ENCODE assay signal across 8 cellular contexts in the genomic region with DNA sequence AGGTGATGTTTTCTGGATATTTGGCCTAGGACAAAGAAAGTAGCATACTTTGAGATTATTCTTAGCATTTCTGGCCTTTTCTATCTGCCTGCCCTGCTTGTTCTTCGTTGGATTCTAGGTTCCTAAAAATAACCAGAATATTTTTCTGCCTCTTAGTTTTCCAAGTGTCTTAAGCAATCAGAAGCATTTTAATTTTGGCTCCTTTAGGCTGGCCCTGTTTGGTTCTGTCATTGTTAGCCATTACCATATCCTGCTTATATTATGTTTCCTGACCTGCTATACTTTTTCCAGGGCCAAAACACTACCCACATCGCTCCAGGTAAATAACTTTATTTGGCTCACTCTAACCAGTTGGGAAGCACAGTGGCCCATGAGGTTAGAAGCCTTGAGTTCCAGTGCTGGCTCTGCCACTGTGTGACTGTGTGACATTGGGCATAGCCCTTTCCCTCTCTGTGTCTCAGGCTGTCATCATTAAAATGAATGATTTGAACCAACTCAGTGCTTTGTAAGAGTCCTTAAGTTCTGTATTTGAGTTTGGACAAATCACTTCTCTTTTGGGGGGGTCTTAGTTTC.
DNase-seq lines count a peak whose midpoint lies in the region; ATAC-seq and TF ChIP-seq lines count a peak whose summit lies in the region.

No MANE protein-coding gene starts in this region.

- no peak overlapping the region for H3K23ac ChIP-seq in trophoblast cell (ENCODE audit: low read length)

- no peaks in the 10 kb centered on the region for H3K9me3 ChIP-seq in DND-41 (ENCODE audit: insufficient read depth, low read length, severe bottlenecking)
- no peaks in the 10 kb centered on the region for H3K9me3 ChIP-seq in Loucy (ENCODE audit: insufficient read depth, low read depth, low read length)
- H3K9me3 ChIP-seq in psoas muscle = no peaks in the 10 kb centered on the region
- no peaks in the 10 kb centered on the region for H3K9me3 ChIP-seq in trophoblast cell (ENCODE audit: insufficient read depth, low read depth, low read length)

- H3K9me3 Mint-ChIP-seq in endothelial cell (ENCODE audit: unreplicated experiment) = no peaks in the 10 kb centered on the region

- intact Hi-C loops in psoas muscle (cut with DNase I) = loop anchor here (5.0 kb wide), 2 partner anchors 89 to 96 kb away; a partner anchor contains a TSS

- no peaks in the 10 kb centered on the region for H3K27me3 Mint-ChIP-seq in endothelial cell (ENCODE audit: unreplicated experiment)

- no peak overlapping the region for H2BK12ac ChIP-seq in trophoblast cell (ENCODE audit: low read length)

- no peak overlapping the region for H4K91ac ChIP-seq in trophoblast cell (ENCODE audit: low read depth, low read length)

- H3K4ac ChIP-seq in trophoblast cell (ENCODE audit: low read depth, low read length) = no peak overlapping the region

- peak overlapping the region; percentile 57 for H3K9ac ChIP-seq in DND-41 (ENCODE audit: low read depth, low read length)
- peak overlapping the region; percentile 76 for H3K9ac ChIP-seq in Loucy (ENCODE audit: low read depth, low read length, poor library complexity, severe bottlenecking)
- H3K9ac ChIP-seq in trophoblast cell (ENCODE audit: low read length) = no peak overlapping the region

- H3K4me3 ChIP-seq in DND-41 (ENCODE audit: low read depth in 1 of 2, low read length in 2 of 2) = peak overlapping the region in 1 of 2 experiments; percentile 32; a peak in 2 of 4 replicates
- H3K4me3 ChIP-seq in Loucy (ENCODE audit: low read length, poor library complexity, severe bottlenecking) = peak overlapping the region; percentile 68
- no peak overlapping the region for H3K4me3 ChIP-seq in psoas muscle
- H3K4me3 ChIP-seq in trophoblast cell (ENCODE audit: low read depth, low read length) = no peak overlapping the region

- DNase-seq in DND-41 = peak; percentile 46
- DNase-seq in endothelial cell (ENCODE audit: low spot score) = no peak
- no peak for DNase-seq in psoas muscle
- DNase-seq in trophoblast cell = no peak
- no peak for DNase-seq in cerebellum (ENCODE audit: low spot score)
- DNase-seq in Ammon's horn (ENCODE audit: low spot score) = no peak
- DNase-seq in stimulated activated CD4-positive, alpha-beta T cell treated with anti-CD3 and anti-CD28 coated beads, Interleukin-12 subunit alpha, Interleukin-12 subunit beta, amount 100 ng/mL, for 4 hours = no peak

- no peak overlapping the region for H3K14ac ChIP-seq in trophoblast cell (ENCODE audit: low read length)

- ATAC-seq in DND-41 (ENCODE audit: insufficient read depth, low read depth) (peak; percentile 32; the same call in 2 of the 3 replicates), psoas muscle (peak in 3 of 4 donors; percentile 24 to 36 (median 34))

- no peak overlapping the region for H2BK5ac ChIP-seq in trophoblast cell (ENCODE audit: low read depth, low read length, poor library complexity)

- H3K4me3 Mint-ChIP-seq in endothelial cell (ENCODE audit: unreplicated experiment) = no peak overlapping the region

- H3K18ac ChIP-seq in trophoblast cell (ENCODE audit: low read length) = no peak overlapping the region

- H4K8ac ChIP-seq in trophoblast cell (ENCODE audit: low read depth, low read length) = no peak overlapping the region

- H3K27me3 ChIP-seq in DND-41 (ENCODE audit: insufficient read depth, low read length, poor library complexity) (no peaks in the 10 kb centered on the region), Loucy (ENCODE audit: insufficient read depth, low read length, poor library complexity, severe bottlenecking) (no peaks in the 10 kb centered on the region), psoas muscle (ENCODE audit: insufficient read depth in 3 of 3, low read length in 2 of 3) (no peaks in the 10 kb centered on the region), trophoblast cell (ENCODE audit: insufficient read depth, low read length) (no peaks in the 10 kb centered on the region)

- peaks cover 42% of the 10 kb centered on the region for H3F3A ChIP-seq in Loucy (ENCODE audit: low read depth)

- H3K4me2 ChIP-seq in DND-41 (ENCODE audit: insufficient read depth, low read length) (peak overlapping the region; percentile 58), Loucy (ENCODE audit: low read depth, low read length, poor library complexity, severe bottlenecking) (peak overlapping the region; percentile 82), trophoblast cell (ENCODE audit: low read length) (no peak overlapping the region)

- H3K36me3 ChIP-seq in DND-41 (ENCODE audit: insufficient read depth, low read length) (0 out of 2 replicates have a peak, but pooled peaks cover 3% of the 10 kb centered on the region), Loucy (ENCODE audit: insufficient read depth, low read length) (no peaks in the 10 kb centered on the region), psoas muscle (ENCODE audit: insufficient read depth in 1 of 2, low read depth in 1 of 2) (no peaks in the 10 kb centered on the region), trophoblast cell (ENCODE audit: control insufficient read depth in 1 of 2, insufficient read depth in 2 of 2, low read length in 2 of 2) (no peaks in the 10 kb centered on the region)

- no peak overlapping the region for H2AK5ac ChIP-seq in trophoblast cell (ENCODE audit: low read length)

- H3K36me3 Mint-ChIP-seq in endothelial cell (ENCODE audit: low read depth, unreplicated experiment) = no peaks in the 10 kb centered on the region

- H2BK120ac ChIP-seq in trophoblast cell (ENCODE audit: insufficient read depth, low read length, poor library complexity) = no peak overlapping the region

- no peaks in the 10 kb centered on the region for H3K9me2 ChIP-seq in Loucy (replicated peaks; ENCODE audit: low read depth, low read length)

- H3K27ac ChIP-seq in DND-41 (ENCODE audit: low read length) = peak overlapping the region; percentile 97
- peak overlapping the region; percentile 79 for H3K27ac ChIP-seq in psoas muscle
- no peak overlapping the region for H3K27ac ChIP-seq in trophoblast cell (ENCODE audit: low read depth, low read length)

- H3K79me1 ChIP-seq in trophoblast cell (ENCODE audit: low read length) = no peaks in the 10 kb centered on the region

- peak overlapping the region; percentile 72 for H3K27ac Mint-ChIP-seq in endothelial cell (ENCODE audit: unreplicated experiment)

- TF ChIP-seq CTCF in DND-41 (IDR thresholded peaks at IDR 0.05; ENCODE audit: borderline replicate concordance, extremely low read depth, low read length, poor library complexity, severe bottlenecking) = no peak
- TF ChIP-seq CTCF in Loucy (conservative IDR thresholded peaks at IDR 0.05; ENCODE audit: low read length) = no peak
- no peak for TF ChIP-seq CTCF in endothelial cell (IDR thresholded peaks at IDR 0.05; ENCODE audit: unreplicated experiment)
- no peak for TF ChIP-seq CTCF in psoas muscle (IDR thresholded peaks at IDR 0.05)

- H3K79me2 ChIP-seq in DND-41 (ENCODE audit: insufficient read depth, low read length) (peaks cover 74% of the 10 kb centered on the region), Loucy (ENCODE audit: insufficient read depth, low read length) (peaks cover 69% of the 10 kb centered on the region), trophoblast cell (ENCODE audit: control insufficient read depth, insufficient read depth, low read length, poor library complexity) (no peaks in the 10 kb centered on the region)

- 12 to 17% (median 12%) methylated on average over 2 of the region's 2 CpGs for WGBS in psoas muscle, 3 donors
- no CpG with 5 or more reads among the region's 2 CpGs for WGBS in trophoblast cell (ENCODE audit: extremely low coverage, insufficient coverage, insufficient read length)

- H3K4me1 Mint-ChIP-seq in endothelial cell (ENCODE audit: unreplicated experiment) = peaks cover 23% of the 10 kb centered on the region

- H4K20me1 ChIP-seq in DND-41 (ENCODE audit: insufficient read depth, low read length) (no peaks in the 10 kb centered on the region), Loucy (ENCODE audit: insufficient read depth, low read length, poor library complexity, severe bottlenecking) (peaks cover 3% of the 10 kb centered on the region)

- no peak overlapping the region for H4K12ac ChIP-seq in trophoblast cell (ENCODE audit: low read depth, low read length)

- H3K4me1 ChIP-seq in DND-41 (ENCODE audit: insufficient read depth, low read length) (peaks cover 97% of the 10 kb centered on the region), Loucy (ENCODE audit: insufficient read depth, low read length, poor library complexity, severe bottlenecking) (peaks cover 94% of the 10 kb centered on the region), psoas muscle (peaks cover 82% of the 10 kb centered on the region), trophoblast cell (ENCODE audit: control insufficient read depth in 1 of 2, insufficient read depth in 2 of 2, low read length in 2 of 2) (peaks cover 6 to 8% of the 10 kb centered on the region in 2 experiments)

- H2AFZ ChIP-seq in DND-41 (ENCODE audit: low read depth, low read length) = no peak overlapping the region; the same call in 1 of the 2 replicates
- no peak overlapping the region for H2AFZ ChIP-seq in Loucy (ENCODE audit: low read length)
- H2AFZ ChIP-seq in trophoblast cell (ENCODE audit: insufficient read depth, low read length, poor library complexity) = no peak overlapping the region
